In genomic region chr5:126918624-126918957, GRCh38 we compare ENCODE assay signal across 1 cellular context.
A peak's percentile ranks its signal among the peaks of the same experiment; 100 is the strongest.
TF ChIP-seq lines count a peak whose summit lies in the region.

No MANE protein-coding gene starts in this region.

TF ChIP-seq in K562, 482 proteins besides CTCF, POLR2A, EP300 and RAD21:
- no peak for TF ChIP-seq SUPT5H (IDR thresholded peaks at IDR 0.05)
- TF ChIP-seq L3MBTL2 (IDR thresholded peaks at IDR 0.05): no peak
- no peak for TF ChIP-seq CREB5 (CRISPR knock-in tag; IDR thresholded peaks at IDR 0.05)
- no peak for TF ChIP-seq ETS1 (conservative IDR thresholded peaks at IDR 0.05; ENCODE audit: control insufficient read depth, low read depth, low read length)
- TF ChIP-seq FOSL1 (tag; conservative IDR thresholded peaks at IDR 0.05): peak; percentile 60
- TF ChIP-seq CEBPG (CRISPR knock-in tag; IDR thresholded peaks at IDR 0.05): no peak
- TF ChIP-seq CEBPG (tag; conservative IDR thresholded peaks at IDR 0.05 in 1 of 2, IDR thresholded peaks at IDR 0.05 in 1 of 2): peak in 1 of 2 experiments; percentile 72; a peak in 2 of 4 replicates
- no peak for TF ChIP-seq ZEB2 (IDR thresholded peaks at IDR 0.05)
- TF ChIP-seq PHB2 (IDR thresholded peaks at IDR 0.05; ENCODE audit: low read depth): no peak
- no peak for TF ChIP-seq ZNF75A (CRISPR knock-in tag; IDR thresholded peaks at IDR 0.05)
- TF ChIP-seq PREB (CRISPR knock-in tag; IDR thresholded peaks at IDR 0.05): no peak
- TF ChIP-seq NR2C2 (CRISPR knock-in tag; IDR thresholded peaks at IDR 0.05): no peak
- 0 out of 2 replicates have a peak, but pooled peaks have one; percentile 27 for TF ChIP-seq NR2C2 (tag; IDR thresholded peaks at IDR 0.05)
- no peak for TF ChIP-seq EGR1 (conservative IDR thresholded peaks at IDR 0.05)
- 0 out of 2 replicates have a peak, but pooled peaks have one; percentile 12 for TF ChIP-seq ATF3 (IDR thresholded peaks at IDR 0.05)
- no peak for TF ChIP-seq ATF3 (CRISPR knock-in tag; conservative IDR thresholded peaks at IDR 0.05)
